In the genomic region with DNA sequence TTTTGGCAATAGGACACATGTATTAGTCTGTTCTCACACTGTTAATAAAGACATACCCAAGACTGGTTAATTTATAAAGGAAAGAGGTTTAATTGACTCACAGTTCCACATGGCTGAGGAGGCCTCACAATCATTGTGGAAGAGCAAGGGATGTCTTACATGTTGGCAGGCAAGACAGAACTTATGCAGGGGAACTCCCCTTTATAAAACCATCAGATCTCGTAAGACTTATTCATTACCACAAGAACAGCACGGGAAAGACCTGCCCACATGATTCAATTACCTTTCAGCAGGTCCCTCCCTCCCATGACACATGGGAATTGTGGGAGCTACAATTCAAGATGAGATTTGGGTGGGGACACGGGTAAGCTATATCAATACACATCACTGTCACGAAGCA, we compare ENCODE assay signal across 6 cellular contexts. TPM values are rescaled to one million over a fixed set of nuclear protein-coding genes. Genes with fewer than 3 reads are reported as not detected.
"Had no signal": no experiment of that assay in that cellular context is flagged by ENCODE, and none has a peak within 500 bp of the region (broad histone marks: within the 10 kb centered on the region; RNA-seq: fewer than 3 reads in every experiment).

No MANE protein-coding gene starts in this region.

RNA-seq across cellular contexts. Expression of a gene that starts 15.9 kb away (rescaled TPM):
- total RNA-seq: activated CD4-positive, alpha-beta memory T cell treated with anti-CD3 and anti-CD28 coated beads for 36 hours; activated CD4-positive, alpha-beta T cell treated with anti-CD3 and anti-CD28 coated beads, Interleukin-2, amount 10 ng/mL, durations not matched to agents 24 days and 14 days; activated naive CD4-positive, alpha-beta T cell treated with anti-CD3 and anti-CD28 coated beads, Interleukin-2, amount 50 U/mL, for 72 hours; activated naive CD8-positive, alpha-beta T cell treated with anti-CD3 and anti-CD28 coated beads, Interleukin-2, amount 10 ng/mL, durations not matched to agents 7 days and 5 days; activated T-helper 2 cell treated with anti-CD3 and anti-CD28 coated beads, Interferon-gamma antibody, Interleukin-2, Interleukin-4, amounts not matched to agents 10 μg/mL and 5 μg/mL and 100 μg/mL, durations not matched to agents 14 hours and 24 hours and 36 hours; T-helper 2 cell treated with Interferon-gamma antibody and Interleukin-4, amounts not matched to agents 100 ng/mL and 5 ng/mL, for 36 hours had no signal
